ENCODE assay signal across 9 cellular contexts in genomic region chrX:115679460-115679859, GRCh38.
A peak's percentile ranks its signal among the peaks of the same experiment; 100 is the strongest.
DNase-seq lines count a peak whose midpoint lies in the region; ATAC-seq, FAIRE-seq and TF ChIP-seq lines count a peak whose summit lies in the region.
"Had no signal": no experiment of that assay in that cellular context is flagged by ENCODE, and none has a peak within 500 bp of the region (broad histone marks: within the 10 kb centered on the region; RNA-seq: fewer than 3 reads in every experiment).

No MANE protein-coding gene starts in this region.

- H3K27me3 ChIP-seq in BJ (ENCODE audit: control insufficient read depth, insufficient read depth, low read length) = no peaks in the 10 kb centered on the region
- no peaks in the 10 kb centered on the region for H3K27me3 ChIP-seq in sigmoid colon

- H3K9me3 ChIP-seq in SK-N-MC (ENCODE audit: low read depth, low read length) (no peaks in the 10 kb centered on the region), sigmoid colon (no peaks in the 10 kb centered on the region), mucosa of descending colon (no peaks in the 10 kb centered on the region), kidney (ENCODE audit: control insufficient read depth in 1 of 2, low read length in 2 of 2) (no peaks in the 10 kb centered on the region)

- WGBS in sigmoid colon, 2 donors = 17 to 20% methylated on average over 7 of the region's 7 CpGs

- POLR2A ChIA-PET in BJ (lab: Charles Lee) = no interaction called here

- H3K4me1 ChIP-seq in sigmoid colon = no peaks in the 10 kb centered on the region
- no peaks in the 10 kb centered on the region for H3K4me1 ChIP-seq in mucosa of descending colon (ENCODE audit: low read depth)
- no peaks in the 10 kb centered on the region for H3K4me1 ChIP-seq in kidney (ENCODE audit: control insufficient read depth in 1 of 2, insufficient read depth in 1 of 2, low read depth in 1 of 2, low read length in 2 of 2)

- FAIRE-seq in kidney (lab: Jason Lieb, UNC) = no peak

- H3K27ac ChIP-seq in SK-N-MC = no peak overlapping the region
- H3K27ac ChIP-seq in sigmoid colon = no peak overlapping the region
- H3K27ac ChIP-seq in kidney (ENCODE audit: low read depth in 2 of 2, low read length in 2 of 2) = no peak overlapping the region

- peak; percentile 41 for TF ChIP-seq CTCF in BJ (IDR thresholded peaks at IDR 0.05; ENCODE audit: insufficient read depth, low read depth, low read length)
- peak in 1 of 4 experiments; percentile 15 for TF ChIP-seq CTCF in sigmoid colon (IDR thresholded peaks at IDR 0.05)
- TF ChIP-seq CTCF in mucosa of descending colon (IDR thresholded peaks at IDR 0.05) = no peak
- TF ChIP-seq CTCF in kidney (IDR thresholded peaks at IDR 0.05; ENCODE audit: borderline replicate concordance, extremely low read depth, insufficient read depth) = no peak

- no peak for ATAC-seq in mucosa of descending colon
- ATAC-seq: T-helper 17 cell had no signal

- intact Hi-C loops in sigmoid colon (cut with DNase I) = no loop called here
- intact Hi-C loops in mucosa of descending colon (cut with DNase I, micrococcal nuclease) = no loop called here
- intact Hi-C loops in kidney (cut with DNase I) = no loop called here

- H3K36me3 ChIP-seq in BJ (ENCODE audit: control insufficient read depth, insufficient read depth, low read length) (no peaks in the 10 kb centered on the region), SK-N-MC (ENCODE audit: insufficient read depth, low read length) (no peaks in the 10 kb centered on the region), sigmoid colon (no peaks in the 10 kb centered on the region), mucosa of descending colon (ENCODE audit: low read depth) (no peaks in the 10 kb centered on the region), kidney (ENCODE audit: control insufficient read depth in 1 of 2, insufficient read depth in 2 of 2, low read length in 2 of 2) (no peaks in the 10 kb centered on the region)

- no peak for TF ChIP-seq EP300 in sigmoid colon (IDR thresholded peaks at IDR 0.05)

- no peak overlapping the region for H3K4me3 ChIP-seq in BJ (ENCODE audit: low read depth, low read length)
- H3K4me3 ChIP-seq in SK-N-MC = no peak overlapping the region
- no peak overlapping the region for H3K4me3 ChIP-seq in sigmoid colon
- H3K4me3 ChIP-seq in mucosa of descending colon = no peak overlapping the region
- no peak overlapping the region for H3K4me3 ChIP-seq in kidney (ENCODE audit: low read length in 2 of 2)

- CTCF ChIA-PET in BJ (lab: Yijun Ruan, JAX) = interaction anchor here (0.7 to 1.3 kb wide), 6 partner anchors 20 to 350 kb away, joined by 3 to 4 read pairs (median 3); no protein-coding TSS in a partner anchor

- no peak for DNase-seq in BJ (ENCODE audit: low read depth)
- DNase-seq in HuH-7 (ENCODE audit: low spot score) = peak; percentile 28
- DNase-seq in SK-N-MC (ENCODE audit: low read depth, low spot score) = peak; percentile 6
- peak; percentile 50 for DNase-seq in iPS-NIHi7 (ENCODE audit: extremely low spot score)
- no peak for DNase-seq in sigmoid colon
- no peak for DNase-seq in mucosa of descending colon
- no peak for DNase-seq in kidney
- DNase-seq in stimulated activated CD8-positive, alpha-beta memory T cell treated with anti-CD3 and anti-CD28 coated beads, Interleukin-4, amount 100 ng/mL, for 48 hours = no peak
- DNase-seq: T-helper 17 cell had no signal

- H3K9ac ChIP-seq in SK-N-MC (ENCODE audit: insufficient read length) (no peak overlapping the region), kidney (ENCODE audit: low read length in 2 of 2) (no peak overlapping the region)

- TF ChIP-seq POLR2A in sigmoid colon (IDR thresholded peaks at IDR 0.05) = no peak

Comparison
In these comparisons a context has a peak if more than half of its experiments do, and no peak if none do; other contexts are left out.
1. DNase-seq: peak in HuH-7 (single experiment), SK-N-MC (single experiment) and iPS-NIHi7 (single experiment); none in BJ (single experiment), sigmoid colon (single experiment), mucosa of descending colon (0 of 3), kidney (single experiment) and stimulated activated CD8-positive, alpha-beta memory T cell treated with anti-CD3 and anti-CD28 coated beads, Interleukin-4, amount 100 ng/mL, for 48 hours (single experiment).